In genomic region chr22:46788426-46789168, GRCh38 we compare ENCODE assay signal across 14 cellular contexts. TPM values are rescaled to one million over a fixed set of nuclear protein-coding genes. Genes with fewer than 3 reads are reported as not detected.
DNase-seq lines count a peak whose midpoint lies in the region; ATAC-seq and TF ChIP-seq lines count a peak whose summit lies in the region.
"Had no signal": no experiment of that assay in that cellular context is flagged by ENCODE, and none has a peak within 500 bp of the region (broad histone marks: within the 10 kb centered on the region; RNA-seq: fewer than 3 reads in every experiment).

No MANE protein-coding gene starts in this region.

- H3K27me3 ChIP-seq in brain microvascular endothelial cell (replicated peaks) (no peaks in the 10 kb centered on the region), vagina (no peaks in the 10 kb centered on the region)

- intact Hi-C loops in Right ventricle myocardium inferior (cut with DNase I), result no loop called here
- intact Hi-C loops in left cardiac atrium (cut with DNase I), result no loop called here
- intact Hi-C loops in vagina (cut with DNase I), result no loop called here

- no peak for DNase-seq in Right ventricle myocardium inferior (ENCODE audit: missing footprints)
- no peak for DNase-seq in left cardiac atrium
- DNase-seq in activated naive CD8-positive, alpha-beta T cell treated with anti-CD3 and anti-CD28 coated beads, Interleukin-2, amount 50 U/mL, for 24 hours, result peak; percentile 31
- DNase-seq in stimulated activated naive CD8-positive, alpha-beta T cell treated with anti-CD3 and anti-CD28 coated beads, Interleukin-15, Interleukin-2, amounts not matched to agents 100 U/mL and 50 U/mL, for 24 hours, result no peak
- DNase-seq in brain microvascular endothelial cell, result no peak
- no peak for DNase-seq in vagina (ENCODE audit: extremely low spot score in 2 of 2)
- DNase-seq: activated CD8-positive, alpha-beta memory T cell treated with anti-CD3 and anti-CD28 coated beads for 24 hours; GDM1; HFFc6; NCI-H510A treated with DMSO at 0.1 percent for 48 hours had no signal

- peaks cover 23% of the 10 kb centered on the region for H3K4me1 ChIP-seq in vagina

- ATAC-seq in Right ventricle myocardium inferior (peak; percentile 58), left cardiac atrium (no peak), GM21447 (IDR thresholded peaks at IDR 0.05; ENCODE audit: unreplicated experiment) (no peak)
- ATAC-seq in activated naive CD8-positive, alpha-beta T cell treated with anti-CD3 and anti-CD28 coated beads, Interleukin-2, amount 50 U/mL, for 24 hours, result peak; percentile 41
- peak; percentile 44 for ATAC-seq in stimulated activated naive CD8-positive, alpha-beta T cell treated with anti-CD3 and anti-CD28 coated beads, Interleukin-15, Interleukin-2, amounts not matched to agents 100 U/mL and 50 U/mL, for 24 hours

- TF ChIP-seq EP300 in Ishikawa (IDR thresholded peaks at IDR 0.05; ENCODE audit: borderline replicate concordance), result no peak

- no peak for TF ChIP-seq POLR2A in vagina (IDR thresholded peaks at IDR 0.05)

- H3K27ac Mint-ChIP-seq in activated naive CD8-positive, alpha-beta T cell treated with anti-CD3 and anti-CD28 coated beads, Interleukin-2, amount 50 U/mL, for 24 hours, result peak overlapping the region; percentile 69
- H3K27ac Mint-ChIP-seq: HFFc6 had no signal

- H3K36me3 Mint-ChIP-seq in activated naive CD8-positive, alpha-beta T cell treated with anti-CD3 and anti-CD28 coated beads, Interleukin-2, amount 50 U/mL, for 24 hours (ENCODE audit: low read depth), result peaks cover 35% of the 10 kb centered on the region

- TF ChIP-seq CTCF in brain microvascular endothelial cell (IDR thresholded peaks at IDR 0.05; ENCODE audit: low read depth, low read length, missing control alignments) (no peak), vagina (IDR thresholded peaks at IDR 0.05) (no peak)

- H3K36me3 ChIP-seq in brain microvascular endothelial cell (replicated peaks) (peaks cover 6% of the 10 kb centered on the region), vagina (peaks cover 0 to 5% of the 10 kb centered on the region in 2 donors)

- in situ Hi-C loops in brain microvascular endothelial cell (cut with HindIII; ENCODE audit: low pct_ligation_motif_present, low sequenced_read_pairs), result no loop called here

- no peak overlapping the region for H3K4me3 Mint-ChIP-seq in activated naive CD8-positive, alpha-beta T cell treated with anti-CD3 and anti-CD28 coated beads, Interleukin-2, amount 50 U/mL, for 24 hours
- H3K4me3 Mint-ChIP-seq: HFFc6 had no signal

- H3K9me3 Mint-ChIP-seq in activated naive CD8-positive, alpha-beta T cell treated with anti-CD3 and anti-CD28 coated beads, Interleukin-2, amount 50 U/mL, for 24 hours, result no peaks in the 10 kb centered on the region
- H3K9me3 Mint-ChIP-seq: HFFc6 had no signal

- TF ChIP-seq RAD21 in Ishikawa (IDR thresholded peaks at IDR 0.05; ENCODE audit: low read depth), result no peak

- no peaks in the 10 kb centered on the region for H3K27me3 Mint-ChIP-seq in activated naive CD8-positive, alpha-beta T cell treated with anti-CD3 and anti-CD28 coated beads, Interleukin-2, amount 50 U/mL, for 24 hours

- no peak overlapping the region for H3K4me3 ChIP-seq in brain microvascular endothelial cell (ENCODE audit: low read depth, low read length)
- H3K4me3 ChIP-seq in vagina, result no peak overlapping the region
- H3K4me3 ChIP-seq: SK-N-MC, skin epidermis had no signal

- H3K27ac ChIP-seq in brain microvascular endothelial cell, result no peak overlapping the region
- no peak overlapping the region for H3K27ac ChIP-seq in vagina
- H3K27ac ChIP-seq: SK-N-MC had no signal

- H3K9me3 ChIP-seq in vagina, result no peaks in the 10 kb centered on the region

- H3K4me1 Mint-ChIP-seq in activated naive CD8-positive, alpha-beta T cell treated with anti-CD3 and anti-CD28 coated beads, Interleukin-2, amount 50 U/mL, for 24 hours, result peaks cover 63% of the 10 kb centered on the region

TF ChIP-seq in Ishikawa, 13 proteins besides CTCF, POLR2A, EP300 and RAD21:
- TF ChIP-seq YY1 (IDR thresholded peaks at IDR 0.05; ENCODE audit: low read depth), result no peak
- TF ChIP-seq TAF1 (IDR thresholded peaks at IDR 0.05; ENCODE audit: low read depth), result no peak
- TF ChIP-seq CEBPB (IDR thresholded peaks at IDR 0.05), result no peak
- no peak for TF ChIP-seq CREB1 (IDR thresholded peaks at IDR 0.05; ENCODE audit: low read depth)
- TF ChIP-seq, protein P1, sequence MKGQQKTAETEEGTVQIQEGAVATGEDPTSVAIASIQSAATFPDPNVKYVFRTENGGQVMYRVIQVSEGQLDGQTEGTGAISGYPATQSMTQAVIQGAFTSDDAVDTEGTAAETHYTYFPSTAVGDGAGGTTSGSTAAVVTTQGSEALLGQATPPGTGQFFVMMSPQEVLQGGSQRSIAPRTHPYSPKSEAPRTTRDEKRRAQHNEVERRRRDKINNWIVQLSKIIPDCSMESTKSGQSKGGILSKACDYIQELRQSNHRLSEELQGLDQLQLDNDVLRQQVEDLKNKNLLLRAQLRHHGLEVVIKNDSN (IDR thresholded peaks at IDR 0.05), result no peak
- no peak for TF ChIP-seq EGR1 (IDR thresholded peaks at IDR 0.05)
- peak; percentile 69 for TF ChIP-seq REST (IDR thresholded peaks at IDR 0.05; ENCODE audit: low read depth)
- TF ChIP-seq NFIC (IDR thresholded peaks at IDR 0.05), result no peak

RNA-seq across cellular contexts. Expression of gene TBC1D22A, which starts 26.1 kb away (rescaled TPM):
- 14.6 TPM for total RNA-seq in Right ventricle myocardium inferior
- 10 to 100 TPM; 15.8 to 17.4 TPM for total RNA-seq in left cardiac atrium
- total RNA-seq in vagina, result 38.3 TPM

RNA-seq across cellular contexts. Expression of gene CERK, which starts 50.5 kb away (rescaled TPM):
- total RNA-seq in Right ventricle myocardium inferior (71.6 TPM), left cardiac atrium (10 to 100 TPM; 47.5 to 70.0 TPM), vagina (37.3 TPM)

Comparison
In these comparisons a context has a peak if more than half of its experiments do, and no peak if none do; other contexts are left out.
1. ATAC-seq: peak in Right ventricle myocardium inferior (single experiment), activated naive CD8-positive, alpha-beta T cell treated with anti-CD3 and anti-CD28 coated beads, Interleukin-2, amount 50 U/mL, for 24 hours (single experiment) and stimulated activated naive CD8-positive, alpha-beta T cell treated with anti-CD3 and anti-CD28 coated beads, Interleukin-15, Interleukin-2, amounts not matched to agents 100 U/mL and 50 U/mL, for 24 hours (single experiment); none in left cardiac atrium (0 of 2) and GM21447 (single experiment).